Comparison of ENCODE assay signal across 14 cellular contexts in the genomic region with DNA sequence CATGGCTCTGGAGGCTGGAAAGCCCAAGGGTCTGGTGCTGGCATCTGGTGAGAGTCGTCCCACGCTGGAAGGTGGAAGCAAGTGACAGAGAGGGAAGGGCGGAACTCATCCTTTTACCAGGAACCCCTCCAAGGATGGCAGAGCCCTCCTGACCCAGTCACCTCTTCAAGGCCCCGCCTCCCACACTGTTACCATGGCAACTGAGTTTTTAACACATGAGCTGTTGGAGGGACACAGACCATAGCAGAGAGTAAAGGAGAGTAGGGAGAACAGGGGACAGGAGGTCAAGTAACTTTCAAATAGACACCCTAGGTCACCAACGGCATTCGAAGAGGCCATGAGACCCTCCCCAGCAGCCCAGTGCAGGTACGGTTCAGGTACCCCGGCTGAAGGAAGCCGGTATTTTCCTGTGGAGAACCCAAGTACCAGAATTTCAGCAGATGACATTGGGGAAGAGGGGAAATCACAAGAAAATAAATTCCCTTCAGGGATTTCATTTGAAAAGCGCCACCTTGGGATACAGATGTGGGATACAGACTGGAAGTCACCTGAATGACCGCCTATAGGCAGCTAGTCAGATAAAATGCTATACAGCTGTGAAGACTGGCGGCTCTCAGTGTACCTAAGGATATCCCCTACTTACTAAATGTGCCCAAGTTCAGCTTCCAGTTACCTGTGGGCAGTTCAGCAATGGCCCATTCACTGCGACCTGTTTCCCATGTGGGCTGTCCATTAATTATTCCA. TPM values are rescaled to one million over a fixed set of nuclear protein-coding genes. Genes with fewer than 3 reads are reported as not detected.
DNase-seq lines count a peak whose midpoint lies in the region; ATAC-seq, FAIRE-seq and TF ChIP-seq lines count a peak whose summit lies in the region.
"Had no signal": no experiment of that assay in that cellular context is flagged by ENCODE, and none has a peak within 500 bp of the region (broad histone marks: within the 10 kb centered on the region; RNA-seq: fewer than 3 reads in every experiment).

No MANE protein-coding gene starts in this region.

- FAIRE-seq in G401.6 (lab: Jason Lieb, UNC) = peak; percentile 42

- no peak for ATAC-seq in natural killer cell treated with Interleukin-12 subunit alpha and Interleukin-12 subunit beta and Interleukin-15 and Interleukin-18, amount 100 ng/mL, for 72 hours
- no peak for ATAC-seq in GM21786 (IDR thresholded peaks at IDR 0.05; ENCODE audit: unreplicated experiment)
- ATAC-seq: activated naive CD8-positive, alpha-beta T cell treated with anti-CD3 and anti-CD28 coated beads, Interleukin-2, amount 50 U/mL, for 24 hours had no signal

- no peaks in the 10 kb centered on the region for H3K9me3 Mint-ChIP-seq in natural killer cell treated with Interleukin-12 subunit alpha and Interleukin-12 subunit beta and Interleukin-15 and Interleukin-18, amount 100 ng/mL, for 72 hours
- H3K9me3 Mint-ChIP-seq: activated naive CD8-positive, alpha-beta T cell treated with anti-CD3 and anti-CD28 coated beads, Interleukin-2, amount 50 U/mL, for 24 hours; immature natural killer cell had no signal

- H3K36me3 ChIP-seq in WERI-Rb-1 = no peaks in the 10 kb centered on the region

- no peaks in the 10 kb centered on the region for H3K36me3 Mint-ChIP-seq in natural killer cell treated with Interleukin-12 subunit alpha and Interleukin-12 subunit beta and Interleukin-15 and Interleukin-18, amount 100 ng/mL, for 72 hours
- H3K36me3 Mint-ChIP-seq: immature natural killer cell had no signal

- peaks cover 12 to 28% of the 10 kb centered on the region in 2 donors for H3K27me3 Mint-ChIP-seq in natural killer cell treated with Interleukin-12 subunit alpha and Interleukin-12 subunit beta and Interleukin-15 and Interleukin-18, amount 100 ng/mL, for 72 hours

- DNase-seq in HT-29 (ENCODE audit: low spot score) = peak; percentile 51
- no peak for DNase-seq in WERI-Rb-1
- DNase-seq in kidney tubule cell (ENCODE audit: low spot score) = peak; percentile 8
- no peak for DNase-seq in activated T-cell treated with anti-CD3 and anti-CD28 coated beads, Interleukin-2, amount 50 U/mL, for 1 hour
- DNase-seq in activated T-cell treated with anti-CD3 and anti-CD28 coated beads, Interleukin-2, amount 50 U/mL, for 48 hours = no peak
- no peak for DNase-seq in natural killer cell treated with Interleukin-12 subunit alpha and Interleukin-12 subunit beta and Interleukin-15 and Interleukin-18, amount 100 ng/mL, for 72 hours (ENCODE audit: low spot score)
- DNase-seq: activated naive CD8-positive, alpha-beta T cell treated with anti-CD3 and anti-CD28 coated beads, Interleukin-2, amount 50 U/mL, for 24 hours; MM.1S; NCI-H446 treated with DMSO at 0.1 percent for 48 hours; SHP77 treated with DMSO at 0.1 percent for 48 hours had no signal

- H3K27ac Mint-ChIP-seq in natural killer cell treated with Interleukin-12 subunit alpha and Interleukin-12 subunit beta and Interleukin-15 and Interleukin-18, amount 100 ng/mL, for 72 hours = no peak overlapping the region
- H3K27ac Mint-ChIP-seq: activated naive CD8-positive, alpha-beta T cell treated with anti-CD3 and anti-CD28 coated beads, Interleukin-2, amount 50 U/mL, for 24 hours; immature natural killer cell had no signal

- no peak overlapping the region for H3K4me3 Mint-ChIP-seq in natural killer cell treated with Interleukin-12 subunit alpha and Interleukin-12 subunit beta and Interleukin-15 and Interleukin-18, amount 100 ng/mL, for 72 hours
- H3K4me3 Mint-ChIP-seq: activated naive CD8-positive, alpha-beta T cell treated with anti-CD3 and anti-CD28 coated beads, Interleukin-2, amount 50 U/mL, for 24 hours; immature natural killer cell had no signal

- no peaks in the 10 kb centered on the region for H3K27me3 ChIP-seq in WERI-Rb-1 (ENCODE audit: insufficient read depth, low read depth, severe bottlenecking)

- no peak overlapping the region for H3K4me3 ChIP-seq in WERI-Rb-1 (ENCODE audit: low read depth, low read length)

- no peak overlapping the region for H3K27ac ChIP-seq in WERI-Rb-1
- H3K27ac ChIP-seq: coronary artery had no signal

- 0 out of 2 replicates have a peak, but pooled peaks have one; percentile 18 for TF ChIP-seq CTCF in WERI-Rb-1 (IDR thresholded peaks at IDR 0.05; ENCODE audit: low read depth, low read length)

- peaks cover 6 to 13% of the 10 kb centered on the region in 2 donors for H3K4me1 Mint-ChIP-seq in natural killer cell treated with Interleukin-12 subunit alpha and Interleukin-12 subunit beta and Interleukin-15 and Interleukin-18, amount 100 ng/mL, for 72 hours (ENCODE audit: low read depth in 2 of 2)

- no peaks in the 10 kb centered on the region for H3K9me3 ChIP-seq in WERI-Rb-1 (ENCODE audit: severe bottlenecking)

RNA-seq across cellular contexts. Expression of a gene that starts 8.0 kb away (rescaled TPM):
- 3.9 and 5.3 TPM in 2 replicates for total RNA-seq in HT-29 (2014; rRNA removed; shearing (Covaris generic))
- total RNA-seq in natural killer cell treated with Interleukin-12 subunit alpha and Interleukin-12 subunit beta and Interleukin-15 and Interleukin-18, amount 100 ng/mL, for 72 hours = under 1 TPM in 1 of 2 donors, not detected in 1; 0.22 TPM

Comparison
In these comparisons a context has a peak if more than half of its experiments do, and no peak if none do; other contexts are left out.
1. DNase-seq: peak in HT-29 (single experiment) and kidney tubule cell (single experiment); none in WERI-Rb-1 (single experiment), activated T-cell treated with anti-CD3 and anti-CD28 coated beads, Interleukin-2, amount 50 U/mL, for 1 hour (single experiment), activated T-cell treated with anti-CD3 and anti-CD28 coated beads, Interleukin-2, amount 50 U/mL, for 48 hours (0 of 2) and natural killer cell treated with Interleukin-12 subunit alpha and Interleukin-12 subunit beta and Interleukin-15 and Interleukin-18, amount 100 ng/mL, for 72 hours (single experiment).